Comparison of ENCODE assay signal across 22 cellular contexts in the genomic region with DNA sequence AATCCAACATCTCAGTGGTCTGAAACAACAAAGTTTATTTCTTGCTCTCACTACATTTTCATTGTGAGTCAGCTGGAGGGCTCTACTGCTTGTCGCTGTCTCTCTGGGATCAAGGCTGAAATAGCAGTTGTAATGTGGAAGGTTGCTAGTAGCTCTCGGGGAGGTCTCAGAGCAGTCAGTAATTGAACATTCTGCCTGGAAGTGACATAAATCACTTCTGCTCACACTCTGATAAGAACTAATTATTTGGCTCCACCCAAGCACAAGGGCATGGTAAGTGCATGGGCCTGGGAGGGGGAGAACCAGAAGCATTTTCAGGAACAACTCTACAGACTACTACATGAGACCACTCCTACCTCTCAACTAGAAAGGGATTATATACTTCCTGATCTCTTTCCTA.
"Had no signal": no experiment of that assay in that cellular context is flagged by ENCODE, and none has a peak within 500 bp of the region (broad histone marks: within the 10 kb centered on the region; RNA-seq: fewer than 3 reads in every experiment).

No MANE protein-coding gene starts in this region.

- H3K36me3 ChIP-seq: esophagus muscularis mucosa, gastroesophageal sphincter, heart left ventricle, left lung, lower lobe of right lung had no signal

- H3K4me3 ChIP-seq: coronary artery, dorsolateral prefrontal cortex, esophagus muscularis mucosa, gastroesophageal sphincter, heart left ventricle, hepatocyte, left lung, lower lobe of right lung, mucosa of descending colon had no signal

- DNase-seq: dermis blood vessel endothelial cell; dorsolateral prefrontal cortex; effector CD4-positive, alpha-beta T cell; effector memory CD4-positive, alpha-beta T cell; foreskin keratinocyte; heart left ventricle; hypothalamus; immature natural killer cell; islet precursor cell; kidney; kidney glomerular epithelial cell; left lung; left ventricle myocardium superior; lower lobe of right lung; mesenchymal stem cell; mucosa of descending colon; naive B cell; naive thymus-derived CD8-positive, alpha-beta T cell had no signal

- H3K4me1 ChIP-seq: esophagus muscularis mucosa, foreskin keratinocyte, gastroesophageal sphincter, heart left ventricle, left lung, lower lobe of right lung had no signal

- H3K4me2 ChIP-seq: hepatocyte had no signal

- H3K79me2 ChIP-seq: hepatocyte had no signal

- H3K27ac ChIP-seq: coronary artery, dorsolateral prefrontal cortex, esophagus muscularis mucosa, foreskin keratinocyte, gastroesophageal sphincter, heart left ventricle, hepatocyte, left lung, lower lobe of right lung had no signal

- H3K27me3 ChIP-seq: dorsolateral prefrontal cortex, esophagus muscularis mucosa, foreskin keratinocyte, gastroesophageal sphincter, heart left ventricle, hepatocyte, left lung had no signal

- ATAC-seq: foreskin keratinocyte; gastroesophageal sphincter; heart left ventricle; left lung; left ventricle myocardium superior; lower lobe of right lung; mucosa of descending colon; naive thymus-derived CD8-positive, alpha-beta T cell had no signal
